2 cellular contexts compared by ENCODE assay signal in genomic region chr3:4107430-4107829, GRCh38.
TF ChIP-seq lines count a peak whose summit lies in the region.

No MANE protein-coding gene starts in this region.

TF ChIP-seq in HCT116, 20 proteins besides CTCF, POLR2A, EP300 and RAD21 (continued from another document):
- TF ChIP-seq YY1 (IDR thresholded peaks at IDR 0.05; ENCODE audit: extremely low read depth, insufficient replicate concordance, low read depth, low read length) (no peak), REST (IDR thresholded peaks at IDR 0.05; ENCODE audit: low read depth) (no peak), SRF (IDR thresholded peaks at IDR 0.05; ENCODE audit: low read depth) (no peak), CEBPB (IDR thresholded peaks at IDR 0.05; ENCODE audit: low read depth) (no peak)

TF ChIP-seq in WTC11, 78 proteins besides CTCF, POLR2A, EP300 and RAD21 (continued from another document):
- TF ChIP-seq AFF4 (CRISPR knock-in tag; IDR thresholded peaks at IDR 0.05; ENCODE audit: borderline replicate concordance) (no peak), ZBTB21 (CRISPR knock-in tag; IDR thresholded peaks at IDR 0.05; ENCODE audit: borderline replicate concordance) (no peak)
